Comparison of ENCODE assay signal across 14 cellular contexts in the genomic region with DNA sequence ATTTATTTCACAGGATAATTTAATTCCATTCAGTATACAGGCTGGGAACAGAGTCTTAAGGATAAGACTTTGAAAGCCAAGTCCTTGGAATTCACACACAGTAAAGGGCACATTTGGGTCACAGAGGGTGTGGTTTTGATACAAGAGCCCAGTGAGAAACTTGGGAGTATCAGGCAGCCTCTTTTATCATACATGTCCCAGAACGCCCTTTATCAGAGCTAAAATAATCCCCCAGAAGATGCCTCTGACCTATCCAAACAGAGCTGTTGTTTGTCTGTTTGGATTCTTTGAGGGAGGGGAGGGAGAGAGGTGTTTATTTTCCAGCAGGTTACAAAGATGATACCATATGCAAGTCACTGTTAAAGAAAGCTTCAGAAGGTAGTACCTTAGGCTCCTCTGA.
A peak's percentile ranks its signal among the peaks of the same experiment; 100 is the strongest.
DNase-seq lines count a peak whose midpoint lies in the region; ATAC-seq and TF ChIP-seq lines count a peak whose summit lies in the region.
"Had no signal": no experiment of that assay in that cellular context is flagged by ENCODE, and none has a peak within 500 bp of the region (broad histone marks: within the 10 kb centered on the region; RNA-seq: fewer than 3 reads in every experiment).

No MANE protein-coding gene starts in this region.

- H3K27ac Mint-ChIP-seq in activated CD8-positive, alpha-beta memory T cell treated with anti-CD3 and anti-CD28 coated beads, Interleukin-2, amount 10 ng/mL, durations not matched to agents 7 days and 5 days = peak overlapping the region; percentile 21
- H3K27ac Mint-ChIP-seq in brain (peak overlapping the region in 3 of 5 experiments; percentile 64 to 86 (median 73)), MCF 10A (ENCODE audit: low read depth, unreplicated experiment) (no peak overlapping the region)

- H3K4me1 ChIP-seq in liver (ENCODE audit: control insufficient read depth in 4 of 4, insufficient read depth in 4 of 4, low read length in 3 of 4) = peaks cover 0 to 18% (median 11%) of the 10 kb centered on the region in 4 donors
- peaks cover 6 to 46% (median 29%) of the 10 kb centered on the region in 5 donors for H3K4me1 ChIP-seq in subcutaneous abdominal adipose tissue (ENCODE audit: control insufficient read depth in 5 of 5, insufficient read depth in 5 of 5, low read length in 5 of 5)

- no peak overlapping the region for H3K4me3 Mint-ChIP-seq in activated CD8-positive, alpha-beta memory T cell treated with anti-CD3 and anti-CD28 coated beads, Interleukin-2, amount 10 ng/mL, durations not matched to agents 7 days and 5 days
- H3K4me3 Mint-ChIP-seq in brain (no peak overlapping the region), MCF 10A (ENCODE audit: unreplicated experiment) (no peak overlapping the region)

- H3K36me3 Mint-ChIP-seq in activated CD8-positive, alpha-beta memory T cell treated with anti-CD3 and anti-CD28 coated beads, Interleukin-2, amount 10 ng/mL, durations not matched to agents 7 days and 5 days = peaks cover 55% of the 10 kb centered on the region
- H3K36me3 Mint-ChIP-seq in brain (no peaks in the 10 kb centered on the region), MCF 10A (ENCODE audit: insufficient read depth, unreplicated experiment) (peaks cover 30% of the 10 kb centered on the region)

- no peaks in the 10 kb centered on the region for H3K9me3 Mint-ChIP-seq in activated CD8-positive, alpha-beta memory T cell treated with anti-CD3 and anti-CD28 coated beads, Interleukin-2, amount 10 ng/mL, durations not matched to agents 7 days and 5 days (ENCODE audit: low read depth)
- H3K9me3 Mint-ChIP-seq in brain (no peaks in the 10 kb centered on the region), MCF 10A (ENCODE audit: unreplicated experiment) (no peaks in the 10 kb centered on the region)

- no peak for TF ChIP-seq CTCF in brain (conservative IDR thresholded peaks at IDR 0.05)
- TF ChIP-seq CTCF in liver (IDR thresholded peaks at IDR 0.05; ENCODE audit: low read depth, low read length, missing input control) = no peak
- TF ChIP-seq CTCF in MCF 10A (IDR thresholded peaks at IDR 0.05; ENCODE audit: unreplicated experiment) = no peak

- DNase-seq in activated CD8-positive, alpha-beta memory T cell treated with anti-CD3 and anti-CD28 coated beads, Interleukin-2, amount 10 ng/mL, durations not matched to agents 7 days and 5 days = no peak
- DNase-seq in activated CD8-positive, alpha-beta memory T cell treated with anti-CD3 and anti-CD28 coated beads, Interleukin-2, amount 50 U/mL, for 4 hours = no peak
- DNase-seq in MCF 10A (ENCODE audit: unreplicated experiment) (no peak), RKO (ENCODE audit: low spot score) (no peak)
- DNase-seq: ACHN; activated naive CD4-positive, alpha-beta T cell treated with Interleukin-2 at 50 U/mL for 16 hours; NCI-H1092; NCI-H345; T-helper 9 cell had no signal

- peak in 1 of 2 donors; percentile 12 for TF ChIP-seq RAD21 in liver (IDR thresholded peaks at IDR 0.05)

- CTCF ChIA-PET in activated CD8-positive, alpha-beta memory T cell treated with anti-CD3 and anti-CD28 coated beads, Interleukin-2, amount 10 ng/mL, durations not matched to agents 7 days and 5 days (lab: Charles Lee) = interaction anchor here (1.4 to 6.2 kb wide), 3 partner anchors 13 to 349 kb away, joined by 3 to 39 read pairs (median 4); no protein-coding TSS in a partner anchor
- CTCF ChIA-PET in MCF 10A (lab: Yijun Ruan, JAX) = interaction anchor here (1.3 to 1.5 kb wide), 2 partner anchors 10 to 13 kb away, joined by 5 read pairs; no protein-coding TSS in a partner anchor

- no TSS peak for BruUV-seq in MCF 10A (replicated peaks; lab: Mats Ljungman, UMichigan)

- H3K4me1 Mint-ChIP-seq in activated CD8-positive, alpha-beta memory T cell treated with anti-CD3 and anti-CD28 coated beads, Interleukin-2, amount 10 ng/mL, durations not matched to agents 7 days and 5 days = peaks cover 26% of the 10 kb centered on the region
- H3K4me1 Mint-ChIP-seq in brain (peaks cover 14% of the 10 kb centered on the region), MCF 10A (ENCODE audit: insufficient read depth, unreplicated experiment) (peaks cover 4% of the 10 kb centered on the region)

- H3K27me3 ChIP-seq in liver (ENCODE audit: control insufficient read depth in 4 of 4, insufficient read depth in 4 of 4, low read length in 3 of 4) = no peaks in the 10 kb centered on the region
- no peaks in the 10 kb centered on the region for H3K27me3 ChIP-seq in subcutaneous abdominal adipose tissue (ENCODE audit: control insufficient read depth in 5 of 5, insufficient read depth in 4 of 5, low read length in 5 of 5)

- intact Hi-C loops in MCF 10A (cut with micrococcal nuclease) = no loop called here

- H3K4me3 ChIP-seq in liver (ENCODE audit: low read depth in 1 of 3, low read length in 3 of 3) (no peak overlapping the region), subcutaneous abdominal adipose tissue (ENCODE audit: low read depth in 1 of 5, low read length in 5 of 5) (no peak overlapping the region)
- H3K4me3 ChIP-seq: smooth muscle cell had no signal

- H3K27ac ChIP-seq in liver (ENCODE audit: low read depth in 1 of 2, low read length in 2 of 2) (no peak overlapping the region), subcutaneous abdominal adipose tissue (ENCODE audit: low read depth, low read length) (peak overlapping the region; percentile 2)

- no peak overlapping the region for H3K9ac ChIP-seq in liver (ENCODE audit: low read depth in 1 of 2, low read length in 2 of 2)
- H3K9ac ChIP-seq in subcutaneous abdominal adipose tissue (ENCODE audit: low read length in 5 of 5) = peak overlapping the region in 1 of 5 donors; percentile 35

- H3K9me3 ChIP-seq in liver (ENCODE audit: control insufficient read depth in 4 of 4, low read length in 3 of 4) (no peaks in the 10 kb centered on the region), subcutaneous abdominal adipose tissue (ENCODE audit: control insufficient read depth in 5 of 5, low read length in 5 of 5) (no peaks in the 10 kb centered on the region)

- ATAC-seq in activated CD8-positive, alpha-beta memory T cell treated with anti-CD3 and anti-CD28 coated beads, Interleukin-2, amount 10 ng/mL, durations not matched to agents 7 days and 5 days = no peak
- no peak for ATAC-seq in HG03045 (IDR thresholded peaks at IDR 0.05; ENCODE audit: unreplicated experiment)

- 70% methylated on average over 1 of the region's 1 CpG for WGBS in liver

- H3K36me3 ChIP-seq in liver (ENCODE audit: control insufficient read depth in 4 of 4, insufficient read depth in 3 of 4, low read depth in 1 of 4, low read length in 3 of 4) (no peaks in the 10 kb centered on the region), subcutaneous abdominal adipose tissue (ENCODE audit: control insufficient read depth in 5 of 5, insufficient read depth in 5 of 5, low read length in 5 of 5) (peaks cover 0 to 12% (median 0%) of the 10 kb centered on the region in 5 donors)

- H3K27me3 Mint-ChIP-seq in activated CD8-positive, alpha-beta memory T cell treated with anti-CD3 and anti-CD28 coated beads, Interleukin-2, amount 10 ng/mL, durations not matched to agents 7 days and 5 days = no peaks in the 10 kb centered on the region
- H3K27me3 Mint-ChIP-seq in brain = peaks cover 1% of the 10 kb centered on the region
- no peaks in the 10 kb centered on the region for H3K27me3 Mint-ChIP-seq in MCF 10A (ENCODE audit: insufficient read depth, unreplicated experiment)

- POLR2A ChIA-PET in MCF 10A (lab: Yijun Ruan, JAX) = interaction anchor here (0.7 to 1.3 kb wide), 3 partner anchors 10 to 36 kb away, joined by 3 to 8 read pairs (median 3); no protein-coding TSS in a partner anchor

TF ChIP-seq in liver, 16 proteins besides CTCF, POLR2A, EP300 and RAD21 (continues in another document):
- TF ChIP-seq NR2F2 (IDR thresholded peaks at IDR 0.05) (peak; percentile 87), RXRA (IDR thresholded peaks at IDR 0.05) (peak; percentile 23 to 35), SP1 (IDR thresholded peaks at IDR 0.05) (no peak), HNF4G (IDR thresholded peaks at IDR 0.05) (no peak)
- TF ChIP-seq, protein P1, sequence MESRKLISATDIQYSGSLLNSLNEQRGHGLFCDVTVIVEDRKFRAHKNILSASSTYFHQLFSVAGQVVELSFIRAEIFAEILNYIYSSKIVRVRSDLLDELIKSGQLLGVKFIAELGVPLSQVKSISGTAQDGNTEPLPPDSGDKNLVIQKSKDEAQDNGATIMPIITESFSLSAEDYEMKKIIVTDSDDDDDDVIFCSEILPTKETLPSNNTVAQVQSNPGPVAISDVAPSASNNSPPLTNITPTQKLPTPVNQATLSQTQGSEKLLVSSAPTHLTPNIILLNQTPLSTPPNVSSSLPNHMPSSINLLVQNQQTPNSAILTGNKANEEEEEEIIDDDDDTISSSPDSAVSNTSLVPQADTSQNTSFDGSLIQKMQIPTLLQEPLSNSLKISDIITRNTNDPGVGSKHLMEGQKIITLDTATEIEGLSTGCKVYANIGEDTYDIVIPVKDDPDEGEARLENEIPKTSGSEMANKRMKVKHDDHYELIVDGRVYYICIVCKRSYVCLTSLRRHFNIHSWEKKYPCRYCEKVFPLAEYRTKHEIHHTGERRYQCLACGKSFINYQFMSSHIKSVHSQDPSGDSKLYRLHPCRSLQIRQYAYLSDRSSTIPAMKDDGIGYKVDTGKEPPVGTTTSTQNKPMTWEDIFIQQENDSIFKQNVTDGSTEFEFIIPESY (IDR thresholded peaks at IDR 0.05) = no peak
- TF ChIP-seq, protein P2, sequence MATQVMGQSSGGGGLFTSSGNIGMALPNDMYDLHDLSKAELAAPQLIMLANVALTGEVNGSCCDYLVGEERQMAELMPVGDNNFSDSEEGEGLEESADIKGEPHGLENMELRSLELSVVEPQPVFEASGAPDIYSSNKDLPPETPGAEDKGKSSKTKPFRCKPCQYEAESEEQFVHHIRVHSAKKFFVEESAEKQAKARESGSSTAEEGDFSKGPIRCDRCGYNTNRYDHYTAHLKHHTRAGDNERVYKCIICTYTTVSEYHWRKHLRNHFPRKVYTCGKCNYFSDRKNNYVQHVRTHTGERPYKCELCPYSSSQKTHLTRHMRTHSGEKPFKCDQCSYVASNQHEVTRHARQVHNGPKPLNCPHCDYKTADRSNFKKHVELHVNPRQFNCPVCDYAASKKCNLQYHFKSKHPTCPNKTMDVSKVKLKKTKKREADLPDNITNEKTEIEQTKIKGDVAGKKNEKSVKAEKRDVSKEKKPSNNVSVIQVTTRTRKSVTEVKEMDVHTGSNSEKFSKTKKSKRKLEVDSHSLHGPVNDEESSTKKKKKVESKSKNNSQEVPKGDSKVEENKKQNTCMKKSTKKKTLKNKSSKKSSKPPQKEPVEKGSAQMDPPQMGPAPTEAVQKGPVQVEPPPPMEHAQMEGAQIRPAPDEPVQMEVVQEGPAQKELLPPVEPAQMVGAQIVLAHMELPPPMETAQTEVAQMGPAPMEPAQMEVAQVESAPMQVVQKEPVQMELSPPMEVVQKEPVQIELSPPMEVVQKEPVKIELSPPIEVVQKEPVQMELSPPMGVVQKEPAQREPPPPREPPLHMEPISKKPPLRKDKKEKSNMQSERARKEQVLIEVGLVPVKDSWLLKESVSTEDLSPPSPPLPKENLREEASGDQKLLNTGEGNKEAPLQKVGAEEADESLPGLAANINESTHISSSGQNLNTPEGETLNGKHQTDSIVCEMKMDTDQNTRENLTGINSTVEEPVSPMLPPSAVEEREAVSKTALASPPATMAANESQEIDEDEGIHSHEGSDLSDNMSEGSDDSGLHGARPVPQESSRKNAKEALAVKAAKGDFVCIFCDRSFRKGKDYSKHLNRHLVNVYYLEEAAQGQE (IDR thresholded peaks at IDR 0.05) = no peak
